9 cellular contexts compared by ENCODE assay signal in genomic region chr1:211735208-211736170, GRCh38.
A peak's percentile ranks its signal among the peaks of the same experiment; 100 is the strongest.
DNase-seq lines count a peak whose midpoint lies in the region; ATAC-seq, FAIRE-seq and TF ChIP-seq lines count a peak whose summit lies in the region.
"Had no signal": no experiment of that assay in that cellular context is flagged by ENCODE, and none has a peak within 500 bp of the region (broad histone marks: within the 10 kb centered on the region; RNA-seq: fewer than 3 reads in every experiment).

No MANE protein-coding gene starts in this region.

- peaks cover 0 to 46% of the 10 kb centered on the region in 2 experiments; a peak in 4 of 5 replicates for H3K27me3 ChIP-seq in HepG2 (ENCODE audit: control insufficient read depth in 1 of 2, insufficient read depth in 2 of 2, low read length in 2 of 2)
- H3K27me3 ChIP-seq in right lobe of liver = no peaks in the 10 kb centered on the region
- no peaks in the 10 kb centered on the region for H3K27me3 ChIP-seq in keratinocyte (ENCODE audit: control insufficient read depth, extremely low read depth, insufficient read depth, low read length)

- ATAC-seq in HepG2 (peak; percentile 10; the same call in 1 of the 3 replicates), right lobe of liver (no peak), HG03280 (IDR thresholded peaks at IDR 0.05; ENCODE audit: unreplicated experiment) (no peak)

- H3K9me3 ChIP-seq in HepG2 (ENCODE audit: low read length) = no peaks in the 10 kb centered on the region
- no peaks in the 10 kb centered on the region for H3K9me3 ChIP-seq in right lobe of liver
- H3K9me3 ChIP-seq in keratinocyte (ENCODE audit: control insufficient read depth, low read depth, low read length) = no peaks in the 10 kb centered on the region

- no peak for TF ChIP-seq POLR2A in HepG2 (IDR thresholded peaks at IDR 0.05; ENCODE audit: insufficient read depth in 1 of 2, low read depth in 2 of 2, low read length in 2 of 2)
- TF ChIP-seq POLR2A in right lobe of liver (IDR thresholded peaks at IDR 0.05) = no peak
- TF ChIP-seq POLR2A in GM12891 (IDR thresholded peaks at IDR 0.05; ENCODE audit: low read depth, low read length) = no peak

- H3K4me1 ChIP-seq in HepG2 (ENCODE audit: insufficient read depth, low read length) (peaks cover 45% of the 10 kb centered on the region), right lobe of liver (no peaks in the 10 kb centered on the region), keratinocyte (ENCODE audit: control insufficient read depth, extremely low read depth, insufficient read depth, low read length) (peaks cover 23% of the 10 kb centered on the region)

- intact Hi-C loops in HepG2 (cut with micrococcal nuclease; ENCODE audit: unreplicated experiment) (loop anchor here (5.0 kb wide), 1 partner anchor 38 kb away; no protein-coding TSS in a partner anchor), right lobe of liver (cut with DNase I) (no loop called here)

- no peak overlapping the region for H3K4me3 ChIP-seq in HepG2 (replicated peaks in 1 of 3; ENCODE audit: insufficient read depth in 1 of 3, low read depth in 2 of 3, low read length in 3 of 3)
- H3K4me3 ChIP-seq in right lobe of liver = no peak overlapping the region
- peak overlapping the region in 1 of 3 experiments; percentile 5 for H3K4me3 ChIP-seq in keratinocyte (ENCODE audit: control insufficient read depth in 2 of 3, extremely low read depth in 1 of 3, insufficient read depth in 2 of 3, low read depth in 1 of 3, low read length in 3 of 3)

- FAIRE-seq in HepG2 (lab: Jason Lieb, UNC) (no peak), keratinocyte (lab: Jason Lieb, UNC) (peak; percentile 91), GM12891 (lab: Jason Lieb, UNC) (no peak), GM19239 (lab: Jason Lieb, UNC) (no peak)
- FAIRE-seq: endometrium had no signal

- 22% methylated on average over 22 of the region's 22 CpGs for WGBS in HepG2 (ENCODE audit: low lambda C conversion rate)
- 71% methylated on average over 21 of the region's 22 CpGs for WGBS in right lobe of liver (ENCODE audit: insufficient coverage, low coverage, low lambda C conversion rate, missing lambda C conversion rate)

- in situ Hi-C loops in HepG2 (cut with HindIII; ENCODE audit: extremely low pct_ligation_motif_present, low pct_unique_long_range_greater_than_20kb) = no loop called here

- peak; percentile 17 for DNase-seq in HepG2 (ENCODE audit: low spot score)
- no peak for DNase-seq in right lobe of liver
- DNase-seq in keratinocyte (ENCODE audit: low read depth, low spot score) = peak; percentile 59
- no peak for DNase-seq in MV-4-11 (lab: John Stamatoyannopoulos, UW)
- DNase-seq in GM12891 (ENCODE audit: insufficient read length, low spot score) = no peak
- no peak for DNase-seq in GM19239 (ENCODE audit: insufficient read length, low spot score)

- no peak for TF ChIP-seq CTCF in HepG2 (CRISPR knock-in tag; IDR thresholded peaks at IDR 0.05)
- TF ChIP-seq CTCF in right lobe of liver (IDR thresholded peaks at IDR 0.05) = no peak
- no peak for TF ChIP-seq CTCF in keratinocyte (optimal IDR thresholded peaks at IDR 0.05 in 1 of 3, IDR thresholded peaks at IDR 0.05 in 1 of 3, conservative IDR thresholded peaks at IDR 0.05 in 1 of 3; ENCODE audit: extremely low read depth in 1 of 3, insufficient read depth in 2 of 3, low read length in 3 of 3)

- dilution Hi-C loops in keratinocyte (cut with MboI; ENCODE audit: extremely low pct_ligation_motif_present, low sequenced_read_pairs) = no loop called here

- H3K36me3 ChIP-seq in HepG2 (replicated peaks in 1 of 2; ENCODE audit: control insufficient read depth in 1 of 2, insufficient read depth in 2 of 2, low read length in 2 of 2) = no peaks in the 10 kb centered on the region
- H3K36me3 ChIP-seq in right lobe of liver = no peaks in the 10 kb centered on the region
- no peaks in the 10 kb centered on the region for H3K36me3 ChIP-seq in keratinocyte (ENCODE audit: control insufficient read depth in 2 of 2, extremely low read depth in 1 of 2, insufficient read depth in 2 of 2, low read length in 2 of 2)

- H4K20me1 ChIP-seq in HepG2 (ENCODE audit: insufficient read depth, low read length) = no peaks in the 10 kb centered on the region
- no peaks in the 10 kb centered on the region for H4K20me1 ChIP-seq in keratinocyte (ENCODE audit: control insufficient read depth, extremely low read depth, insufficient read depth, low read length)

- H3K9me1 ChIP-seq in keratinocyte (ENCODE audit: control insufficient read depth, extremely low read depth, insufficient read depth, low read length) = peaks cover 4% of the 10 kb centered on the region

- no peak for TF ChIP-seq RAD21 in HepG2 (CRISPR knock-in tag; IDR thresholded peaks at IDR 0.05)

- H3K9ac ChIP-seq in HepG2 (ENCODE audit: insufficient read depth, low read depth, low read length) (no peak overlapping the region), keratinocyte (ENCODE audit: control insufficient read depth, extremely low read depth, insufficient read depth, low read length) (no peak overlapping the region)

- POLR2A ChIA-PET in HepG2 (lab: Yijun Ruan, JAX) = no interaction called here

- H3K79me2 ChIP-seq in HepG2 (ENCODE audit: insufficient read depth, low read length) (no peaks in the 10 kb centered on the region), keratinocyte (ENCODE audit: control insufficient read depth, insufficient read depth, low read length) (no peaks in the 10 kb centered on the region)

- no TSS peak for BruUV-seq in HepG2 (replicated peaks; lab: Mats Ljungman, UMichigan)

- H3K4me2 ChIP-seq in HepG2 (ENCODE audit: low read depth, low read length) (peak overlapping the region; percentile 59), keratinocyte (ENCODE audit: control insufficient read depth, extremely low read depth, insufficient read depth, low read depth, low read length) (peak overlapping the region; percentile 53)

- H3K27ac ChIP-seq in HepG2 (ENCODE audit: extremely low read length, insufficient read depth, low read length) (no peak overlapping the region), right lobe of liver (no peak overlapping the region), angular gyrus (ENCODE audit: low read depth, low read length) (peak overlapping the region; percentile 99), keratinocyte (ENCODE audit: control insufficient read depth, insufficient read depth, low read length) (no peak overlapping the region)

- TF ChIP-seq EP300 in HepG2 (IDR thresholded peaks at IDR 0.05; ENCODE audit: low read depth in 2 of 2, low read length in 2 of 2) (no peak), HepG2 (CRISPR knock-in tag; IDR thresholded peaks at IDR 0.05; ENCODE audit: borderline replicate concordance) (no peak)

- CTCF ChIA-PET in HepG2 (lab: Yijun Ruan, JAX; ENCODE audit: low intra/inter-chr PET ratio, low total read pairs) = no interaction called here

- H2AFZ ChIP-seq in HepG2 (ENCODE audit: low read length) = no peak overlapping the region
- H2AFZ ChIP-seq in keratinocyte (ENCODE audit: control insufficient read depth, low read length) = no peak overlapping the region

TF ChIP-seq in GM12891, 5 proteins besides CTCF, POLR2A, EP300 and RAD21:
- TF ChIP-seq POLR2AphosphoS5 (IDR thresholded peaks at IDR 0.05; ENCODE audit: low read depth, low read length) = no peak

Comparison
In these comparisons a context has a peak if more than half of its experiments do, and no peak if none do; other contexts are left out.
1. DNase-seq: peak in HepG2 (single experiment) and keratinocyte (single experiment); none in right lobe of liver (0 of 3), MV-4-11 (single experiment), GM12891 (single experiment) and GM19239 (single experiment).